21 cellular contexts compared by ENCODE assay signal in the genomic region with DNA sequence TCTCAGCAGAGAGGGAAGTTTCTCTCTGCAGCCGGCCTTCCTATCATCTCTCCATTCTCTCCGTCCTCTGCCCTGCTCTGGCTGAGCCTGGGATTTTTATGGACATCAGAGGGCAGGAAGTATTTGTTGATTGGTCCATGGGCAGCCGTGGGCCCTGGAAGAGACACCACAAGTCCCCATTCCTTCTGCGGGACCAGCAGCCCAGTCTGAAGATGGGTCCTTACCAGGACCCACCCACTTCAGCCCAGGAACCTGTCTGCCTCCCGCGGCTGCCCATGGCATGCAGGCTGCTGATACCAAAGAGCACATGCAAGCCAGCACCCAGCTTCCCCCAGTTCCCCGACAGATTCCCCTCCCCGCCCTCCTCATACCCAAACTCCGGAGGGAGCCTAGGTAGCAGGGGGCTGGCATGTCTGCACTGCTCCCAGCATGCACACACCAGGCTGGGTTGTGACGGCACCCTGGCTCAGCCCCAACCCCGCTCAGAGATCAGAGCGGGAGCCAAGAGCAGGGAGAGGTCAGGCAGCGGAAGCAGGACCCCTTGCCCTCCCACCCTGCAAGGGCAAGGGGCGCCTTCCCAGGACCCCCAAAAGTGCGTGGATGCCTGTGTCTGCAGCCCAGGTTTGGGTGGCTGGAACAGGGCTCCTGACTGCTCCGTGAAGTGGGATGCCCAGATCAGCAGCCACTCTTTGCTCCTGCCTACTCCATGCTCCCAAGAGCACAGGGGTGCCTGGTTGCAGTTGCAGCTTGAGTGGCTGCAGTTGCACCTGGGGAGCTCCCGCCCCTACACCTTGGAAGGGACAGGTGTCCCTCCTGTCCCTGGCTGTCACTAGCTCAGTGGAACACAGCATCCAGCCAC.
"Had no signal": no experiment of that assay in that cellular context is flagged by ENCODE, and none has a peak within 500 bp of the region (broad histone marks: within the 10 kb centered on the region; RNA-seq: fewer than 3 reads in every experiment).

No MANE protein-coding gene starts in this region.

- H3K4me1 ChIP-seq: breast epithelium, left ventricle myocardium inferior, stomach, transverse colon had no signal

- H3K4me2 ChIP-seq: hepatocyte had no signal

- H3K27ac Mint-ChIP-seq: activated CD8-positive, alpha-beta T cell treated with anti-CD3 and anti-CD28 coated beads, Interleukin-2, amount 10 ng/mL, durations not matched to agents 7 days and 5 days; activated naive CD4-positive, alpha-beta T cell treated with anti-CD3 and anti-CD28 coated beads, Interleukin-2, amount 50 U/mL, for 72 hours; mesothelial cell of epicardium; nephron progenitor cell; progenitor cell of endocrine pancreas had no signal

- H3K4me3 Mint-ChIP-seq: activated CD8-positive, alpha-beta T cell treated with anti-CD3 and anti-CD28 coated beads, Interleukin-2, amount 10 ng/mL, durations not matched to agents 7 days and 5 days; central memory CD8-positive, alpha-beta T cell; mesothelial cell of epicardium; nephron progenitor cell had no signal

- H3K27me3 Mint-ChIP-seq: central memory CD8-positive, alpha-beta T cell; progenitor cell of endocrine pancreas had no signal

- H3K36me3 Mint-ChIP-seq: activated naive CD4-positive, alpha-beta T cell treated with anti-CD3 and anti-CD28 coated beads, Interleukin-2, amount 50 U/mL, for 72 hours; mesothelial cell of epicardium had no signal

- H3K9me3 Mint-ChIP-seq: mesothelial cell of epicardium, nephron progenitor cell had no signal

- H3K9me3 ChIP-seq: breast epithelium, left ventricle myocardium inferior, transverse colon had no signal

- H3K27me3 ChIP-seq: breast epithelium, hepatocyte, stomach, transverse colon had no signal

- H3K79me2 ChIP-seq: hepatocyte had no signal

- ATAC-seq: activated CD8-positive, alpha-beta T cell treated with anti-CD3 and anti-CD28 coated beads, Interleukin-2, amount 10 ng/mL, durations not matched to agents 7 days and 5 days; activated naive CD4-positive, alpha-beta T cell treated with anti-CD3 and anti-CD28 coated beads, Interleukin-2, amount 50 U/mL, for 72 hours; esophagus mucosa had no signal

- H3K27ac ChIP-seq: breast epithelium, hepatocyte, left ventricle myocardium inferior, stomach, transverse colon, WERI-Rb-1 had no signal

- H3K4me3 ChIP-seq: breast epithelium, hepatocyte, left ventricle myocardium inferior, stomach, transverse colon had no signal

- H3K4me1 Mint-ChIP-seq: central memory CD8-positive, alpha-beta T cell; mesothelial cell of epicardium; nephron progenitor cell had no signal

- DNase-seq: activated CD4-positive, alpha-beta T cell treated with anti-CD3 and anti-CD28 coated beads for 1 hour; activated CD4-positive, alpha-beta T cell treated with anti-CD3 and anti-CD28 coated beads, Interleukin-2, amount 50 U/mL, for 1 hour; activated CD8-positive, alpha-beta T cell treated with anti-CD3 and anti-CD28 coated beads, Interleukin-2, amount 10 ng/mL, durations not matched to agents 7 days and 5 days; effector memory CD4-positive, alpha-beta T cell; foreskin melanocyte; glutamatergic neuron; left ventricle myocardium inferior; nephron progenitor cell; retina; stimulated activated CD4-positive, alpha-beta T cell treated with anti-CD3 and anti-CD28 coated beads, Interleukin-12 subunit alpha, Interleukin-12 subunit beta, amount 100 ng/mL, for 4 hours; stomach; T-helper 1 cell; transverse colon; WERI-Rb-1 had no signal

- H2AFZ ChIP-seq: hepatocyte had no signal

- H3K36me3 ChIP-seq: breast epithelium, left ventricle myocardium inferior, stomach, transverse colon, WERI-Rb-1 had no signal
